8 cellular contexts compared by ENCODE assay signal in genomic region chrX:65601530-65602281, GRCh38.
A peak's percentile ranks its signal among the peaks of the same experiment; 100 is the strongest.
DNase-seq lines count a peak whose midpoint lies in the region; ATAC-seq and TF ChIP-seq lines count a peak whose summit lies in the region.

No MANE protein-coding gene starts in this region.

- intact Hi-C loops in right cardiac atrium (cut with DNase I) = no loop called here

- 38% methylated on average over 3 of the region's 3 CpGs for WGBS in right cardiac atrium

- ATAC-seq in RWPE2 (ENCODE audit: low read depth) (peak; percentile 53), right cardiac atrium (peak; percentile 97 to 98)

- H3K4me2 ChIP-seq in BLaER1 = peak overlapping the region; percentile 26

- H3K4me1 ChIP-seq in BLaER1 (peaks cover 7% of the 10 kb centered on the region), RWPE2 (ENCODE audit: insufficient read depth, poor library complexity, severe bottlenecking) (peaks cover 9% of the 10 kb centered on the region), right cardiac atrium (ENCODE audit: control insufficient read depth, insufficient read depth, low read length) (peaks cover 8% of the 10 kb centered on the region)

- no peaks in the 10 kb centered on the region for H3K9me3 ChIP-seq in BLaER1
- no peaks in the 10 kb centered on the region for H3K9me3 ChIP-seq in RWPE2 (ENCODE audit: severe bottlenecking)
- H3K9me3 ChIP-seq in right cardiac atrium (ENCODE audit: control insufficient read depth, low read length) = no peaks in the 10 kb centered on the region

- no peak for TF ChIP-seq CTCF in HFF-Myc (IDR thresholded peaks at IDR 0.05; ENCODE audit: low read depth, low read length, missing control alignments)
- no peak for TF ChIP-seq CTCF in RWPE2 (IDR thresholded peaks at IDR 0.05; ENCODE audit: poor library complexity, severe bottlenecking)

- H3K27me3 ChIP-seq in BLaER1 = peaks cover 87% of the 10 kb centered on the region
- no peaks in the 10 kb centered on the region for H3K27me3 ChIP-seq in RWPE2 (ENCODE audit: insufficient read depth, poor library complexity, severe bottlenecking)
- no peaks in the 10 kb centered on the region for H3K27me3 ChIP-seq in right cardiac atrium (ENCODE audit: control insufficient read depth, insufficient read depth)

- H3K36me3 ChIP-seq in BLaER1 (no peaks in the 10 kb centered on the region), RWPE2 (ENCODE audit: low read depth) (no peaks in the 10 kb centered on the region)

- H3K4me3 ChIP-seq in BLaER1 (no peak overlapping the region), HFF-Myc (replicated peaks; ENCODE audit: low read depth, low read length) (no peak overlapping the region), RWPE2 (ENCODE audit: severe bottlenecking) (no peak overlapping the region), right cardiac atrium (ENCODE audit: low read length) (no peak overlapping the region)

- H3K27ac ChIP-seq in BLaER1 = no peak overlapping the region
- H3K27ac ChIP-seq in RWPE2 (ENCODE audit: poor library complexity, severe bottlenecking) = peak overlapping the region; percentile 16
- H3K27ac ChIP-seq in right cardiac atrium (ENCODE audit: low read length) = peak overlapping the region; percentile 79

- DNase-seq in HFF-Myc (ENCODE audit: extremely low read depth, low read depth) = peak; percentile 49
- DNase-seq in RWPE2 (ENCODE audit: low spot score) = no peak
- peak; percentile 63 for DNase-seq in amniotic epithelial cell (ENCODE audit: low read depth)
- DNase-seq in right cardiac atrium = peak; percentile 92 to 93 (median 93)
- peak; percentile 13 for DNase-seq in stimulated activated CD4-positive, alpha-beta T cell treated with anti-CD3 and anti-CD28 coated beads, Interleukin-2, amount 100 ng/mL, for 4 hours (ENCODE audit: low read depth)
- DNase-seq in NCI-H1048 (lab: John Stamatoyannopoulos, UW) = no peak
- DNase-seq in NCI-H82 treated with DMSO at 0.1 percent for 48 hours (lab: John Stamatoyannopoulos, UW; ENCODE audit: unreplicated experiment) = no peak

- H3K9ac ChIP-seq in BLaER1 = no peak overlapping the region

- no peaks in the 10 kb centered on the region for H4K20me1 ChIP-seq in BLaER1

Comparison
In these comparisons a context has a peak if more than half of its experiments do, and no peak if none do; other contexts are left out.
1. DNase-seq: peak in HFF-Myc (single experiment), amniotic epithelial cell (single experiment), right cardiac atrium (3 of 3) and stimulated activated CD4-positive, alpha-beta T cell treated with anti-CD3 and anti-CD28 coated beads, Interleukin-2, amount 100 ng/mL, for 4 hours (single experiment); none in RWPE2 (single experiment), NCI-H1048 (single experiment) and NCI-H82 treated with DMSO at 0.1 percent for 48 hours (single experiment).